In the genomic region with DNA sequence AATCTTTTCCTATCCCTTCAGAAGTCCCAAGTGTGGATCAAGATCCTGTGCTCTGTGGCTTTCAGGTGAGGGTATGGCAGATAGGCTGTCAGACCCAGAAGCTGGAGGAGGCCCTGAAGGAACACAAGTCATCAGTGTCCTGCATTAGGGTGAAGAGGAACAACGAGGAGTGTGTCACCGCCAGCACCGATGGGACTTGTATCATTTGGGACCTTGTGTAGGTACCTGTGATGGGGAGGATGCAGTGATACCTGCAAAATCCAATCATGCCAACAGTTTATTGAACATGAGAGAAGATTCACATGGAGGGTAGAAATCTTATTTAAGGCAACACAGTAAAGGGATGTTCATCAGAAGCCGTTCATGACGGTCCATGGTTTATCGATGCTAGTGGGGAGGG, we compare ENCODE assay signal across 41 cellular contexts. TPM values are rescaled to one million over a fixed set of nuclear protein-coding genes. Genes with fewer than 3 reads are reported as not detected.
"Had no signal": no experiment of that assay in that cellular context is flagged by ENCODE, and none has a peak within 500 bp of the region (broad histone marks: within the 10 kb centered on the region; RNA-seq: fewer than 3 reads in every experiment).

No MANE protein-coding gene starts in this region.

- H3K9me3 Mint-ChIP-seq: activated naive CD4-positive, alpha-beta T cell treated with anti-CD3 and anti-CD28 coated beads for 36 hours; activated naive CD4-positive, alpha-beta T cell treated with anti-CD3 and anti-CD28 coated beads, Interleukin-2, amount 10 ng/mL, durations not matched to agents 7 days and 5 days; activated naive CD4-positive, alpha-beta T cell treated with anti-CD3 and anti-CD28 coated beads, Interleukin-2, amount 50 U/mL, for 24 hours; activated naive CD4-positive, alpha-beta T cell treated with anti-CD3 and anti-CD28 coated beads, Interleukin-2, amount 50 U/mL, for 72 hours; activated naive CD8-positive, alpha-beta T cell treated with anti-CD3 and anti-CD28 coated beads for 36 hours; activated naive CD8-positive, alpha-beta T cell treated with anti-CD3 and anti-CD28 coated beads, Interleukin-2, amount 10 ng/mL, durations not matched to agents 7 days and 5 days; activated naive CD8-positive, alpha-beta T cell treated with anti-CD3 and anti-CD28 coated beads, Interleukin-2, amount 50 U/mL, for 24 hours; activated T-cell treated with anti-CD3 and anti-CD28 coated beads, Interleukin-2, amount 50 U/mL, for 4 hours; activated T-cell treated with anti-CD3 and anti-CD28 coated beads, Interleukin-2, amount 50 U/mL, for 72 hours; activated T-helper 1 cell treated with anti-CD3 and anti-CD28 coated beads, Interleukin-12 subunit alpha, Interleukin-12 subunit beta, Interleukin-2, Interleukin-4 antibody, amounts not matched to agents 30 ng/mL and 10 ng/mL and 1 ng/mL, durations not matched to agents 14 hours and 24 hours and 36 hours; activated T-helper 17 cell treated with anti-CD3 and anti-CD28 coated beads, Interleukin-2, amount 50 U/mL, for 72 hours; activated T-helper 2 cell treated with anti-CD3 and anti-CD28 coated beads, Interferon-gamma antibody, Interleukin-2, Interleukin-4, amounts not matched to agents 10 μg/mL and 5 μg/mL and 100 μg/mL, durations not matched to agents 14 hours and 24 hours and 36 hours; brain; central memory CD8-positive, alpha-beta T cell had no signal

- H3K27ac ChIP-seq: adrenal gland, ascending aorta, body of pancreas, brain microvascular endothelial cell, breast epithelium, cardiac muscle cell had no signal

- H3K4me3 ChIP-seq: adrenal gland, ascending aorta, body of pancreas, breast epithelium, cardiac muscle cell had no signal

- H3K4me1 Mint-ChIP-seq: activated naive CD4-positive, alpha-beta T cell treated with anti-CD3 and anti-CD28 coated beads, Interleukin-2, amount 10 ng/mL, durations not matched to agents 7 days and 5 days; activated naive CD4-positive, alpha-beta T cell treated with anti-CD3 and anti-CD28 coated beads, Interleukin-2, amount 50 U/mL, for 24 hours; activated naive CD8-positive, alpha-beta T cell treated with anti-CD3 and anti-CD28 coated beads for 36 hours; activated naive CD8-positive, alpha-beta T cell treated with anti-CD3 and anti-CD28 coated beads, Interleukin-2, amount 10 ng/mL, durations not matched to agents 7 days and 5 days; activated naive CD8-positive, alpha-beta T cell treated with anti-CD3 and anti-CD28 coated beads, Interleukin-2, amount 50 U/mL, for 24 hours; activated T-helper 17 cell treated with anti-CD3 and anti-CD28 coated beads, Interleukin-2, amount 50 U/mL, for 72 hours; brain; central memory CD8-positive, alpha-beta T cell had no signal

- H3K9me3 ChIP-seq: adrenal gland, ascending aorta, body of pancreas had no signal

- DNase-seq: activated effector memory CD4-positive, alpha-beta T cell treated with anti-CD3 and anti-CD28 coated beads, Interleukin-2, amount 50 U/mL, for 16 hours; activated effector memory CD4-positive, alpha-beta T cell treated with Interleukin-2 at 50 U/mL for 16 hours; activated gamma-delta T cell; activated gamma-delta T cell treated with Interleukin-2 at 50 U/mL for 16 hours; activated naive CD4-positive, alpha-beta T cell; activated naive CD4-positive, alpha-beta T cell treated with anti-CD3 and anti-CD28 coated beads for 36 hours; activated naive CD4-positive, alpha-beta T cell treated with anti-CD3 and anti-CD28 coated beads, Interleukin-2, amount 10 ng/mL, durations not matched to agents 7 days and 5 days; activated naive CD4-positive, alpha-beta T cell treated with anti-CD3 and anti-CD28 coated beads, Interleukin-2, amount 50 U/mL, for 16 hours; activated naive CD4-positive, alpha-beta T cell treated with Interleukin-2 at 50 U/mL for 16 hours; activated naive CD8-positive, alpha-beta T cell treated with anti-CD3 and anti-CD28 coated beads for 36 hours; activated naive CD8-positive, alpha-beta T cell treated with anti-CD3 and anti-CD28 coated beads, Interleukin-2, amount 10 ng/mL, durations not matched to agents 7 days and 5 days; activated naive CD8-positive, alpha-beta T cell treated with anti-CD3 and anti-CD28 coated beads, Interleukin-2, amount 50 U/mL, for 24 hours; activated T-cell treated with anti-CD3 and anti-CD28 coated beads for 4 hours; activated T-cell treated with anti-CD3 and anti-CD28 coated beads, Interleukin-2, amount 50 U/mL, for 1 hour; activated T-cell treated with anti-CD3 and anti-CD28 coated beads, Interleukin-2, amount 50 U/mL, for 4 hours; activated T-cell treated with anti-CD3 and anti-CD28 coated beads, Interleukin-2, amount 50 U/mL, for 48 hours; activated T-cell treated with anti-CD3 and anti-CD28 coated beads, Interleukin-2, amount 50 U/mL, for 72 hours; adrenal gland; amniotic stem cell; amygdala; anterior cingulate cortex; aorta; body of pancreas; brain microvascular endothelial cell; caudate nucleus; central memory CD4-positive, alpha-beta T cell; cerebellar nuclear complex had no signal

- H3K4me1 ChIP-seq: adrenal gland, ascending aorta, body of pancreas, breast epithelium had no signal

- ATAC-seq: activated naive CD4-positive, alpha-beta T cell treated with anti-CD3 and anti-CD28 coated beads, Interleukin-2, amount 50 U/mL, for 72 hours; activated naive CD8-positive, alpha-beta T cell treated with anti-CD3 and anti-CD28 coated beads, Interleukin-2, amount 50 U/mL, for 24 hours; activated T-cell treated with anti-CD3 and anti-CD28 coated beads, Interleukin-2, amount 50 U/mL, for 4 hours; activated T-cell treated with anti-CD3 and anti-CD28 coated beads, Interleukin-2, amount 50 U/mL, for 72 hours; activated T-helper 17 cell treated with anti-CD3 and anti-CD28 coated beads, Interleukin-2, amount 50 U/mL, for 72 hours; body of pancreas had no signal

- H3K27ac Mint-ChIP-seq: activated naive CD4-positive, alpha-beta T cell treated with anti-CD3 and anti-CD28 coated beads for 36 hours; activated naive CD4-positive, alpha-beta T cell treated with anti-CD3 and anti-CD28 coated beads, Interleukin-2, amount 10 ng/mL, durations not matched to agents 7 days and 5 days; activated naive CD4-positive, alpha-beta T cell treated with anti-CD3 and anti-CD28 coated beads, Interleukin-2, amount 50 U/mL, for 24 hours; activated naive CD4-positive, alpha-beta T cell treated with anti-CD3 and anti-CD28 coated beads, Interleukin-2, amount 50 U/mL, for 72 hours; activated naive CD8-positive, alpha-beta T cell; activated naive CD8-positive, alpha-beta T cell treated with anti-CD3 and anti-CD28 coated beads for 36 hours; activated naive CD8-positive, alpha-beta T cell treated with anti-CD3 and anti-CD28 coated beads, Interleukin-2, amount 10 ng/mL, durations not matched to agents 7 days and 5 days; activated naive CD8-positive, alpha-beta T cell treated with anti-CD3 and anti-CD28 coated beads, Interleukin-2, amount 50 U/mL, for 24 hours; activated T-cell treated with anti-CD3 and anti-CD28 coated beads, Interleukin-2, amount 50 U/mL, for 72 hours; activated T-helper 1 cell treated with anti-CD3 and anti-CD28 coated beads, Interleukin-12 subunit alpha, Interleukin-12 subunit beta, Interleukin-2, Interleukin-4 antibody, amounts not matched to agents 30 ng/mL and 10 ng/mL and 1 ng/mL, durations not matched to agents 14 hours and 24 hours and 36 hours; activated T-helper 17 cell treated with anti-CD3 and anti-CD28 coated beads, Interleukin-2, amount 50 U/mL, for 72 hours; activated T-helper 2 cell treated with anti-CD3 and anti-CD28 coated beads, Interferon-gamma antibody, Interleukin-2, Interleukin-4, amounts not matched to agents 10 μg/mL and 5 μg/mL and 100 μg/mL, durations not matched to agents 14 hours and 24 hours and 36 hours; brain had no signal

- H3K4me3 Mint-ChIP-seq: activated naive CD4-positive, alpha-beta T cell treated with anti-CD3 and anti-CD28 coated beads for 36 hours; activated naive CD4-positive, alpha-beta T cell treated with anti-CD3 and anti-CD28 coated beads, Interleukin-2, amount 10 ng/mL, durations not matched to agents 7 days and 5 days; activated naive CD4-positive, alpha-beta T cell treated with anti-CD3 and anti-CD28 coated beads, Interleukin-2, amount 50 U/mL, for 24 hours; activated naive CD8-positive, alpha-beta T cell; activated naive CD8-positive, alpha-beta T cell treated with anti-CD3 and anti-CD28 coated beads for 36 hours; activated naive CD8-positive, alpha-beta T cell treated with anti-CD3 and anti-CD28 coated beads, Interleukin-2, amount 10 ng/mL, durations not matched to agents 7 days and 5 days; activated naive CD8-positive, alpha-beta T cell treated with anti-CD3 and anti-CD28 coated beads, Interleukin-2, amount 50 U/mL, for 24 hours; activated T-cell treated with anti-CD3 and anti-CD28 coated beads, Interleukin-2, amount 50 U/mL, for 4 hours; activated T-cell treated with anti-CD3 and anti-CD28 coated beads, Interleukin-2, amount 50 U/mL, for 72 hours; activated T-helper 1 cell treated with anti-CD3 and anti-CD28 coated beads, Interleukin-12 subunit alpha, Interleukin-12 subunit beta, Interleukin-2, Interleukin-4 antibody, amounts not matched to agents 30 ng/mL and 10 ng/mL and 1 ng/mL, durations not matched to agents 14 hours and 24 hours and 36 hours; activated T-helper 17 cell treated with anti-CD3 and anti-CD28 coated beads, Interleukin-2, amount 50 U/mL, for 72 hours; brain; central memory CD8-positive, alpha-beta T cell had no signal

- H3K36me3 ChIP-seq: adrenal gland, ascending aorta, brain microvascular endothelial cell, breast epithelium, cardiac muscle cell had no signal

- H3K36me3 Mint-ChIP-seq: activated naive CD4-positive, alpha-beta T cell treated with anti-CD3 and anti-CD28 coated beads, Interleukin-2, amount 10 ng/mL, durations not matched to agents 7 days and 5 days; activated naive CD4-positive, alpha-beta T cell treated with anti-CD3 and anti-CD28 coated beads, Interleukin-2, amount 50 U/mL, for 24 hours; activated naive CD4-positive, alpha-beta T cell treated with anti-CD3 and anti-CD28 coated beads, Interleukin-2, amount 50 U/mL, for 72 hours; activated naive CD8-positive, alpha-beta T cell; activated naive CD8-positive, alpha-beta T cell treated with anti-CD3 and anti-CD28 coated beads for 36 hours; activated naive CD8-positive, alpha-beta T cell treated with anti-CD3 and anti-CD28 coated beads, Interleukin-2, amount 10 ng/mL, durations not matched to agents 7 days and 5 days; brain had no signal

- H3K27me3 ChIP-seq: adrenal gland, ascending aorta, body of pancreas, brain microvascular endothelial cell, breast epithelium, cardiac muscle cell had no signal

RNA-seq across cellular contexts. Expression of a gene that starts 10.0 kb away (rescaled TPM):
- total RNA-seq: activated T-helper 1 cell treated with anti-CD3 and anti-CD28 coated beads, Interleukin-12 subunit alpha, Interleukin-12 subunit beta, Interleukin-2, Interleukin-4 antibody, amounts not matched to agents 30 ng/mL and 10 ng/mL and 1 ng/mL, durations not matched to agents 14 hours and 24 hours and 36 hours; ascending aorta; cardiac septum had no signal

RNA-seq across cellular contexts. Expression of a gene that starts 58.9 kb away (rescaled TPM):
- total RNA-seq: activated naive CD4-positive, alpha-beta T cell treated with anti-CD3 and anti-CD28 coated beads for 36 hours; activated naive CD4-positive, alpha-beta T cell treated with anti-CD3 and anti-CD28 coated beads, Interleukin-2, amount 50 U/mL, for 72 hours; activated naive CD8-positive, alpha-beta T cell treated with anti-CD3 and anti-CD28 coated beads for 36 hours; activated naive CD8-positive, alpha-beta T cell treated with anti-CD3 and anti-CD28 coated beads, Interleukin-2, amount 10 ng/mL, durations not matched to agents 7 days and 5 days; activated T-cell treated with anti-CD3 and anti-CD28 coated beads, Interleukin-2, amount 50 U/mL, for 4 hours; activated T-helper 1 cell treated with anti-CD3 and anti-CD28 coated beads, Interleukin-12 subunit alpha, Interleukin-12 subunit beta, Interleukin-2, Interleukin-4 antibody, amounts not matched to agents 30 ng/mL and 10 ng/mL and 1 ng/mL, durations not matched to agents 14 hours and 24 hours and 36 hours; activated T-helper 17 cell treated with anti-CD3 and anti-CD28 coated beads, Interleukin-2, amount 50 U/mL, for 72 hours; activated T-helper 2 cell treated with anti-CD3 and anti-CD28 coated beads, Interferon-gamma antibody, Interleukin-2, Interleukin-4, amounts not matched to agents 10 μg/mL and 5 μg/mL and 100 μg/mL, durations not matched to agents 14 hours and 24 hours and 36 hours; ascending aorta; astrocyte; body of pancreas; bronchial epithelial cell; cardiac muscle cell; cardiac septum had no signal
- polyA plus RNA-seq: aorta had no signal
